Comparison of ENCODE assay signal across 8 cellular contexts in genomic region chr11:61955031-61955415, GRCh38. TPM values are rescaled to one million over a fixed set of nuclear protein-coding genes. Genes with fewer than 3 reads are reported as not detected.
DNase-seq lines count a peak whose midpoint lies in the region; ATAC-seq and TF ChIP-seq lines count a peak whose summit lies in the region.

No MANE protein-coding gene starts in this region.

- H3K4me1 ChIP-seq in iPS-18a (ENCODE audit: control insufficient read depth, low read depth, low read length), result peaks cover 6% of the 10 kb centered on the region

- H3K4me3 ChIP-seq in iPS-18a (ENCODE audit: low read length) (peak overlapping the region; percentile 28), skeletal muscle cell (ENCODE audit: low read depth, low read length) (peak overlapping the region; percentile 43)

- H3K36me3 Mint-ChIP-seq in activated naive CD8-positive, alpha-beta T cell, result no peaks in the 10 kb centered on the region
- H3K36me3 Mint-ChIP-seq in activated naive CD8-positive, alpha-beta T cell treated with anti-CD3 and anti-CD28 coated beads, Interleukin-2, amount 50 U/mL, for 24 hours (ENCODE audit: low read depth), result no peaks in the 10 kb centered on the region
- H3K36me3 Mint-ChIP-seq in MCF 10A (ENCODE audit: insufficient read depth, unreplicated experiment), result peaks cover 22% of the 10 kb centered on the region

- peaks cover 3% of the 10 kb centered on the region for H3K27me3 Mint-ChIP-seq in activated naive CD8-positive, alpha-beta T cell
- H3K27me3 Mint-ChIP-seq in activated naive CD8-positive, alpha-beta T cell treated with anti-CD3 and anti-CD28 coated beads, Interleukin-2, amount 50 U/mL, for 24 hours, result peaks cover 21% of the 10 kb centered on the region
- H3K27me3 Mint-ChIP-seq in MCF 10A (ENCODE audit: insufficient read depth, unreplicated experiment), result no peaks in the 10 kb centered on the region

- no peaks in the 10 kb centered on the region for H3K36me3 ChIP-seq in iPS-18a (ENCODE audit: control insufficient read depth, low read depth, low read length)

- intact Hi-C loops in MCF 10A (cut with micrococcal nuclease), result no loop called here

- H3K9me3 ChIP-seq in iPS-18a (ENCODE audit: control insufficient read depth, low read depth, low read length), result no peaks in the 10 kb centered on the region

- H3K27ac Mint-ChIP-seq in activated naive CD8-positive, alpha-beta T cell, result no peak overlapping the region
- H3K27ac Mint-ChIP-seq in activated naive CD8-positive, alpha-beta T cell treated with anti-CD3 and anti-CD28 coated beads, Interleukin-2, amount 50 U/mL, for 24 hours, result no peak overlapping the region
- no peak overlapping the region for H3K27ac Mint-ChIP-seq in MCF 10A (ENCODE audit: low read depth, unreplicated experiment)

- TF ChIP-seq CTCF in MCF 10A (IDR thresholded peaks at IDR 0.05; ENCODE audit: unreplicated experiment), result no peak

- peak overlapping the region; percentile 27 for H3K4me3 Mint-ChIP-seq in activated naive CD8-positive, alpha-beta T cell
- H3K4me3 Mint-ChIP-seq in activated naive CD8-positive, alpha-beta T cell treated with anti-CD3 and anti-CD28 coated beads, Interleukin-2, amount 50 U/mL, for 24 hours, result no peak overlapping the region
- no peak overlapping the region for H3K4me3 Mint-ChIP-seq in MCF 10A (ENCODE audit: unreplicated experiment)

- CTCF ChIA-PET in MCF 10A (lab: Yijun Ruan, JAX), result interaction anchor here (0.6 kb wide), 1 partner anchor 123 kb away, joined by 4 read pairs; no protein-coding TSS in a partner anchor

- ATAC-seq in activated naive CD8-positive, alpha-beta T cell treated with anti-CD3 and anti-CD28 coated beads, Interleukin-2, amount 50 U/mL, for 24 hours, result no peak

- no peak for DNase-seq in activated naive CD8-positive, alpha-beta T cell treated with anti-CD3 and anti-CD28 coated beads, Interleukin-2, amount 50 U/mL, for 24 hours
- DNase-seq in MCF 10A (ENCODE audit: unreplicated experiment), result peak; percentile 81
- peak; percentile 74 for DNase-seq in skeletal muscle cell (ENCODE audit: low read depth)
- DNase-seq in COLO829 (ENCODE audit: low spot score), result no peak
- no peak for DNase-seq in HT-29 (ENCODE audit: low spot score)
- no peak for DNase-seq in stimulated activated CD4-positive, alpha-beta T cell treated with anti-CD3 and anti-CD28 coated beads, Interleukin-4, amount 100 ng/mL, for 1 hour

- H3K4me1 Mint-ChIP-seq in activated naive CD8-positive, alpha-beta T cell (ENCODE audit: low read depth), result peaks cover 4% of the 10 kb centered on the region
- H3K4me1 Mint-ChIP-seq in activated naive CD8-positive, alpha-beta T cell treated with anti-CD3 and anti-CD28 coated beads, Interleukin-2, amount 50 U/mL, for 24 hours, result peaks cover 6% of the 10 kb centered on the region
- peaks cover 15% of the 10 kb centered on the region for H3K4me1 Mint-ChIP-seq in MCF 10A (ENCODE audit: insufficient read depth, unreplicated experiment)

- H3K27me3 ChIP-seq in iPS-18a (ENCODE audit: control insufficient read depth, insufficient read depth, low read length), result peaks cover 19% of the 10 kb centered on the region

- no peak overlapping the region for H3K27ac ChIP-seq in iPS-18a (ENCODE audit: low read length)

- no peak overlapping the region for H3K9ac ChIP-seq in iPS-18a (ENCODE audit: low read length)

- POLR2A ChIA-PET in MCF 10A (lab: Yijun Ruan, JAX), result interaction anchor here (0.6 to 2.0 kb wide), 2 partner anchors 70 to 106 kb away, joined by 3 to 6 read pairs; no protein-coding TSS in a partner anchor

- no TSS peak for BruUV-seq in MCF 10A (replicated peaks; lab: Mats Ljungman, UMichigan)

- no peaks in the 10 kb centered on the region for H3K9me3 Mint-ChIP-seq in activated naive CD8-positive, alpha-beta T cell (ENCODE audit: low read depth)
- H3K9me3 Mint-ChIP-seq in activated naive CD8-positive, alpha-beta T cell treated with anti-CD3 and anti-CD28 coated beads, Interleukin-2, amount 50 U/mL, for 24 hours, result no peaks in the 10 kb centered on the region
- no peaks in the 10 kb centered on the region for H3K9me3 Mint-ChIP-seq in MCF 10A (ENCODE audit: unreplicated experiment)

RNA-seq across cellular contexts. Expression of gene BEST1, which starts 4.9 kb away (rescaled TPM):
- 2.5 and 3.2 TPM in 2 replicates for total RNA-seq in MCF 10A (2022)
- total RNA-seq in HT-29 (2014; rRNA removed; shearing (Covaris generic)), result 0.46 TPM in 1 of 2 replicates, not detected in the other

RNA-seq across cellular contexts. Expression of gene FTH1, which starts 12.4 kb away (rescaled TPM):
- total RNA-seq in MCF 10A (2022), result 8,367 and 15,492 TPM in 2 replicates
- 1,803 and 2,077 TPM in 2 replicates for total RNA-seq in HT-29 (2014; rRNA removed; shearing (Covaris generic))

RNA-seq across cellular contexts. Expression of gene RAB3IL1, which starts 37.7 kb away (rescaled TPM):
- 2.3 and 4.5 TPM in 2 replicates for total RNA-seq in MCF 10A (2022)
- 1.6 TPM in 1 of 2 replicates, not detected in the other for total RNA-seq in HT-29 (2014; rRNA removed; shearing (Covaris generic))

Comparison
In these comparisons a context has a peak if more than half of its experiments do, and no peak if none do; other contexts are left out.
1. DNase-seq: peak in MCF 10A (single experiment) and skeletal muscle cell (single experiment); none in activated naive CD8-positive, alpha-beta T cell treated with anti-CD3 and anti-CD28 coated beads, Interleukin-2, amount 50 U/mL, for 24 hours (single experiment), COLO829 (single experiment), HT-29 (single experiment) and stimulated activated CD4-positive, alpha-beta T cell treated with anti-CD3 and anti-CD28 coated beads, Interleukin-4, amount 100 ng/mL, for 1 hour (single experiment).